In the genomic region with DNA sequence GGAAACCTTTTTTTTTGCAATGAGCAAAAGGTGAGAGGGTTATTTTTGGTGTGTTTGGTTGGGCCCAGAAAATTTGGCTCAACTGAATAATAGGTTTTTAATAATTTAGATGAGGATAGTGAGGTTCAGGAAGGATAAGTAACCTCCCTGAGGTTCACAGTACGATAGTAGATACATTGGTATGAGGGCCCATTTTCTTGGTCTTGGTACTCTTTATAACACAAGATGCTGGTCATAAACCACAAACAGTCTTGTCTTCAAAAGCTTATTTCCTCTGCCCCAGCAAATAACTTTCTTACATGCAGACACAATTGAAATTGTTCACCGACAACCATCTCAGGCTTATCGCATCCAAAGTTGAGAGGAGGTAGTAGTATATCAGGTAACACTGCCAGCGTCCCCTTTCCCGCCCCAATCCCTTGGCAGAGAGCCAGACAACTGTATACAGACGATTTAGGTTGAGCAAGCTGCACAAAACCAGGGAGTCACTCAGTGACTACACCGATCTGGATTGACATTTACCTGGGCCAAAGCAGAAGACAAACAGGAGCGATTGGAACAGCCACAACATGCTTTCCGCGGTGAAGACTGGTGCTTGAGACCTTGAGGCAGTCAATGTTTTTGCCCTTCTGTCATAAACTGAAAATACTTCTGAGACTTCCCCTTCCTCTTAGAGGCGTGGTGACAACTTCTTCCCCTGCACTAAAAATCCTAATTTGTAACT, we compare ENCODE assay signal across 1 cellular context.
TF ChIP-seq lines count a peak whose summit lies in the region.

A gene (minus strand): TSS at position 634 of the 724 bp plus-strand sequence. CDS start 63 bp downstream, at position 571.

TF ChIP-seq in K562, 482 proteins besides CTCF, POLR2A, EP300 and RAD21 (continued from another document and continues in another):
- TF ChIP-seq, protein P1, sequence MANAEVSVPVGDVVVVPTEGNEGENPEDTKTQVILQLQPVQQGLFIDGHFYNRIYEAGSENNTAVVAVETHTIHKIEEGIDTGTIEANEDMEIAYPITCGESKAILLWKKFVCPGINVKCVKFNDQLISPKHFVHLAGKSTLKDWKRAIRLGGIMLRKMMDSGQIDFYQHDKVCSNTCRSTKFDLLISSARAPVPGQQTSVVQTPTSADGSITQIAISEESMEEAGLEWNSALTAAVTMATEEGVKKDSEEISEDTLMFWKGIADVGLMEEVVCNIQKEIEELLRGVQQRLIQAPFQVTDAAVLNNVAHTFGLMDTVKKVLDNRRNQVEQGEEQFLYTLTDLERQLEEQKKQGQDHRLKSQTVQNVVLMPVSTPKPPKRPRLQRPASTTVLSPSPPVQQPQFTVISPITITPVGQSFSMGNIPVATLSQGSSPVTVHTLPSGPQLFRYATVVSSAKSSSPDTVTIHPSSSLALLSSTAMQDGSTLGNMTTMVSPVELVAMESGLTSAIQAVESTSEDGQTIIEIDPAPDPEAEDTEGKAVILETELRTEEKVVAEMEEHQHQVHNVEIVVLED (CRISPR knock-in tag; IDR thresholded peaks at IDR 0.05): no peak
- no peak for TF ChIP-seq TAL1 (IDR thresholded peaks at IDR 0.05)
- TF ChIP-seq MTA2 (IDR thresholded peaks at IDR 0.05; ENCODE audit: low read depth): no peak
- TF ChIP-seq ZNF217 (CRISPR knock-in tag; IDR thresholded peaks at IDR 0.05): no peak
- no peak for TF ChIP-seq POLR2AphosphoS5 (IDR thresholded peaks at IDR 0.05; ENCODE audit: control insufficient read depth, insufficient read depth, low read depth, low read length)
- TF ChIP-seq, protein P2, sequence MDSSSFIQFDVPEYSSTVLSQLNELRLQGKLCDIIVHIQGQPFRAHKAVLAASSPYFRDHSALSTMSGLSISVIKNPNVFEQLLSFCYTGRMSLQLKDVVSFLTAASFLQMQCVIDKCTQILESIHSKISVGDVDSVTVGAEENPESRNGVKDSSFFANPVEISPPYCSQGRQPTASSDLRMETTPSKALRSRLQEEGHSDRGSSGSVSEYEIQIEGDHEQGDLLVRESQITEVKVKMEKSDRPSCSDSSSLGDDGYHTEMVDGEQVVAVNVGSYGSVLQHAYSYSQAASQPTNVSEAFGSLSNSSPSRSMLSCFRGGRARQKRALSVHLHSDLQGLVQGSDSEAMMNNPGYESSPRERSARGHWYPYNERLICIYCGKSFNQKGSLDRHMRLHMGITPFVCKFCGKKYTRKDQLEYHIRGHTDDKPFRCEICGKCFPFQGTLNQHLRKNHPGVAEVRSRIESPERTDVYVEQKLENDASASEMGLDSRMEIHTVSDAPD (CRISPR knock-in tag; IDR thresholded peaks at IDR 0.05): no peak
- TF ChIP-seq, protein P3, sequence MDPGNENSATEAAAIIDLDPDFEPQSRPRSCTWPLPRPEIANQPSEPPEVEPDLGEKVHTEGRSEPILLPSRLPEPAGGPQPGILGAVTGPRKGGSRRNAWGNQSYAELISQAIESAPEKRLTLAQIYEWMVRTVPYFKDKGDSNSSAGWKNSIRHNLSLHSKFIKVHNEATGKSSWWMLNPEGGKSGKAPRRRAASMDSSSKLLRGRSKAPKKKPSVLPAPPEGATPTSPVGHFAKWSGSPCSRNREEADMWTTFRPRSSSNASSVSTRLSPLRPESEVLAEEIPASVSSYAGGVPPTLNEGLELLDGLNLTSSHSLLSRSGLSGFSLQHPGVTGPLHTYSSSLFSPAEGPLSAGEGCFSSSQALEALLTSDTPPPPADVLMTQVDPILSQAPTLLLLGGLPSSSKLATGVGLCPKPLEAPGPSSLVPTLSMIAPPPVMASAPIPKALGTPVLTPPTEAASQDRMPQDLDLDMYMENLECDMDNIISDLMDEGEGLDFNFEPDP (CRISPR knock-in tag; IDR thresholded peaks at IDR 0.05): no peak
- peak; percentile 98 for TF ChIP-seq ZKSCAN8 (CRISPR knock-in tag; IDR thresholded peaks at IDR 0.05)
- TF ChIP-seq, protein P4, sequence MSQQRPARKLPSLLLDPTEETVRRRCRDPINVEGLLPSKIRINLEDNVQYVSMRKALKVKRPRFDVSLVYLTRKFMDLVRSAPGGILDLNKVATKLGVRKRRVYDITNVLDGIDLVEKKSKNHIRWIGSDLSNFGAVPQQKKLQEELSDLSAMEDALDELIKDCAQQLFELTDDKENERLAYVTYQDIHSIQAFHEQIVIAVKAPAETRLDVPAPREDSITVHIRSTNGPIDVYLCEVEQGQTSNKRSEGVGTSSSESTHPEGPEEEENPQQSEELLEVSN (IDR thresholded peaks at IDR 0.05; ENCODE audit: borderline replicate concordance in 1 of 2, extremely low read depth in 1 of 2, insufficient read depth in 1 of 2, insufficient read length in 1 of 2, low read depth in 1 of 2, low read length in 1 of 2, poor library complexity in 1 of 2, severe bottlenecking in 1 of 2): peak in 1 of 2 experiments; percentile 7
- no peak for TF ChIP-seq BACH1 (tag; IDR thresholded peaks at IDR 0.05)
- TF ChIP-seq ZNF384 (IDR thresholded peaks at IDR 0.05; ENCODE audit: low read depth, low read length): no peak
- TF ChIP-seq TRIM28 (IDR thresholded peaks at IDR 0.05): 0 out of 2 replicates have a peak, but pooled peaks have one; percentile 16
- TF ChIP-seq RFX1 (IDR thresholded peaks at IDR 0.05): no peak
- peak; percentile 67; the same call in 1 of the 2 replicates for TF ChIP-seq SPI1 (IDR thresholded peaks at IDR 0.05; ENCODE audit: borderline replicate concordance, low read depth, low read length)
- TF ChIP-seq, protein P5, sequence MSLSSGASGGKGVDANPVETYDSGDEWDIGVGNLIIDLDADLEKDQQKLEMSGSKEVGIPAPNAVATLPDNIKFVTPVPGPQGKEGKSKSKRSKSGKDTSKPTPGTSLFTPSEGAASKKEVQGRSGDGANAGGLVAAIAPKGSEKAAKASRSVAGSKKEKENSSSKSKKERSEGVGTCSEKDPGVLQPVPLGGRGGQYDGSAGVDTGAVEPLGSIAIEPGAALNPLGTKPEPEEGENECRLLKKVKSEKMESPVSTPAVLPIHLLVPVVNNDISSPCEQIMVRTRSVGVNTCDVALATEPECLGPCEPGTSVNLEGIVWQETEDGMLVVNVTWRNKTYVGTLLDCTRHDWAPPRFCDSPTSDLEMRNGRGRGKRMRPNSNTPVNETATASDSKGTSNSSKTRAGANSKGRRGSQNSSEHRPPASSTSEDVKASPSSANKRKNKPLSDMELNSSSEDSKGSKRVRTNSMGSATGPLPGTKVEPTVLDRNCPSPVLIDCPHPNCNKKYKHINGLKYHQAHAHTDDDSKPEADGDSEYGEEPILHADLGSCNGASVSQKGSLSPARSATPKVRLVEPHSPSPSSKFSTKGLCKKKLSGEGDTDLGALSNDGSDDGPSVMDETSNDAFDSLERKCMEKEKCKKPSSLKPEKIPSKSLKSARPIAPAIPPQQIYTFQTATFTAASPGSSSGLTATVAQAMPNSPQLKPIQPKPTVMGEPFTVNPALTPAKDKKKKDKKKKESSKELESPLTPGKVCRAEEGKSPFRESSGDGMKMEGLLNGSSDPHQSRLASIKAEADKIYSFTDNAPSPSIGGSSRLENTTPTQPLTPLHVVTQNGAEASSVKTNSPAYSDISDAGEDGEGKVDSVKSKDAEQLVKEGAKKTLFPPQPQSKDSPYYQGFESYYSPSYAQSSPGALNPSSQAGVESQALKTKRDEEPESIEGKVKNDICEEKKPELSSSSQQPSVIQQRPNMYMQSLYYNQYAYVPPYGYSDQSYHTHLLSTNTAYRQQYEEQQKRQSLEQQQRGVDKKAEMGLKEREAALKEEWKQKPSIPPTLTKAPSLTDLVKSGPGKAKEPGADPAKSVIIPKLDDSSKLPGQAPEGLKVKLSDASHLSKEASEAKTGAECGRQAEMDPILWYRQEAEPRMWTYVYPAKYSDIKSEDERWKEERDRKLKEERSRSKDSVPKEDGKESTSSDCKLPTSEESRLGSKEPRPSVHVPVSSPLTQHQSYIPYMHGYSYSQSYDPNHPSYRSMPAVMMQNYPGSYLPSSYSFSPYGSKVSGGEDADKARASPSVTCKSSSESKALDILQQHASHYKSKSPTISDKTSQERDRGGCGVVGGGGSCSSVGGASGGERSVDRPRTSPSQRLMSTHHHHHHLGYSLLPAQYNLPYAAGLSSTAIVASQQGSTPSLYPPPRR (CRISPR knock-in tag; IDR thresholded peaks at IDR 0.05; ENCODE audit: borderline replicate concordance): no peak
- TF ChIP-seq, protein P6, sequence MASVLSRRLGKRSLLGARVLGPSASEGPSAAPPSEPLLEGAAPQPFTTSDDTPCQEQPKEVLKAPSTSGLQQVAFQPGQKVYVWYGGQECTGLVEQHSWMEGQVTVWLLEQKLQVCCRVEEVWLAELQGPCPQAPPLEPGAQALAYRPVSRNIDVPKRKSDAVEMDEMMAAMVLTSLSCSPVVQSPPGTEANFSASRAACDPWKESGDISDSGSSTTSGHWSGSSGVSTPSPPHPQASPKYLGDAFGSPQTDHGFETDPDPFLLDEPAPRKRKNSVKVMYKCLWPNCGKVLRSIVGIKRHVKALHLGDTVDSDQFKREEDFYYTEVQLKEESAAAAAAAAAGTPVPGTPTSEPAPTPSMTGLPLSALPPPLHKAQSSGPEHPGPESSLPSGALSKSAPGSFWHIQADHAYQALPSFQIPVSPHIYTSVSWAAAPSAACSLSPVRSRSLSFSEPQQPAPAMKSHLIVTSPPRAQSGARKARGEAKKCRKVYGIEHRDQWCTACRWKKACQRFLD (CRISPR knock-in tag; IDR thresholded peaks at IDR 0.05): no peak
- TF ChIP-seq THRAP3 (IDR thresholded peaks at IDR 0.05; ENCODE audit: borderline replicate concordance): no peak
- TF ChIP-seq NUFIP1 (IDR thresholded peaks at IDR 0.05; ENCODE audit: partially characterized antibody): no peak
- no peak for TF ChIP-seq SUPT5H (IDR thresholded peaks at IDR 0.05)
- peak; percentile 20 for TF ChIP-seq ZFP36 (IDR thresholded peaks at IDR 0.05; ENCODE audit: low read depth, low read length, partially characterized antibody)
- TF ChIP-seq HDAC1 (IDR thresholded peaks at IDR 0.05): 0 out of 4 replicates have a peak, but pooled peaks of 1 of the 2 experiments have one; percentile 12
- TF ChIP-seq EHMT2 (IDR thresholded peaks at IDR 0.05): 0 out of 2 replicates have a peak, but pooled peaks have one; percentile 15
- no peak for TF ChIP-seq PTTG1 (tag; IDR thresholded peaks at IDR 0.05; ENCODE audit: low read depth)
- TF ChIP-seq DPF2 (IDR thresholded peaks at IDR 0.05): peak; percentile 46; the same call in 1 of the 2 replicates
- no peak for TF ChIP-seq PURB (CRISPR knock-in tag; IDR thresholded peaks at IDR 0.05; ENCODE audit: low read depth)
- no peak for TF ChIP-seq JUND (IDR thresholded peaks at IDR 0.05; ENCODE audit: borderline replicate concordance, low read depth, low read length)
- peak; percentile 27; the same call in 1 of the 3 replicates for TF ChIP-seq JUND (tag; IDR thresholded peaks at IDR 0.05; ENCODE audit: borderline replicate concordance, low read depth, low read length)
- TF ChIP-seq, protein P7, sequence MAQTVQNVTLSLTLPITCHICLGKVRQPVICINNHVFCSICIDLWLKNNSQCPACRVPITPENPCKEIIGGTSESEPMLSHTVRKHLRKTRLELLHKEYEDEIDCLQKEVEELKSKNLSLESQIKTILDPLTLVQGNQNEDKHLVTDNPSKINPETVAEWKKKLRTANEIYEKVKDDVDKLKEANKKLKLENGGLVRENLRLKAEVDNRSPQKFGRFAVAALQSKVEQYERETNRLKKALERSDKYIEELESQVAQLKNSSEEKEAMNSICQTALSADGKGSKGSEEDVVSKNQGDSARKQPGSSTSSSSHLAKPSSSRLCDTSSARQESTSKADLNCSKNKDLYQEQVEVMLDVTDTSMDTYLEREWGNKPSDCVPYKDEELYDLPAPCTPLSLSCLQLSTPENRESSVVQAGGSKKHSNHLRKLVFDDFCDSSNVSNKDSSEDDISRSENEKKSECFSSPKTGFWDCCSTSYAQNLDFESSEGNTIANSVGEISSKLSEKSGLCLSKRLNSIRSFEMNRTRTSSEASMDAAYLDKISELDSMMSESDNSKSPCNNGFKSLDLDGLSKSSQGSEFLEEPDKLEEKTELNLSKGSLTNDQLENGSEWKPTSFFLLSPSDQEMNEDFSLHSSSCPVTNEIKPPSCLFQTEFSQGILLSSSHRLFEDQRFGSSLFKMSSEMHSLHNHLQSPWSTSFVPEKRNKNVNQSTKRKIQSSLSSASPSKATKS (CRISPR knock-in tag; IDR thresholded peaks at IDR 0.05): no peak
- TF ChIP-seq, protein P8, sequence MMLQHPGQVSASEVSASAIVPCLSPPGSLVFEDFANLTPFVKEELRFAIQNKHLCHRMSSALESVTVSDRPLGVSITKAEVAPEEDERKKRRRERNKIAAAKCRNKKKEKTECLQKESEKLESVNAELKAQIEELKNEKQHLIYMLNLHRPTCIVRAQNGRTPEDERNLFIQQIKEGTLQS (IDR thresholded peaks at IDR 0.05): no peak
- TF ChIP-seq, protein P8 (CRISPR knock-in tag; conservative IDR thresholded peaks at IDR 0.05): no peak
- TF ChIP-seq, protein P9, sequence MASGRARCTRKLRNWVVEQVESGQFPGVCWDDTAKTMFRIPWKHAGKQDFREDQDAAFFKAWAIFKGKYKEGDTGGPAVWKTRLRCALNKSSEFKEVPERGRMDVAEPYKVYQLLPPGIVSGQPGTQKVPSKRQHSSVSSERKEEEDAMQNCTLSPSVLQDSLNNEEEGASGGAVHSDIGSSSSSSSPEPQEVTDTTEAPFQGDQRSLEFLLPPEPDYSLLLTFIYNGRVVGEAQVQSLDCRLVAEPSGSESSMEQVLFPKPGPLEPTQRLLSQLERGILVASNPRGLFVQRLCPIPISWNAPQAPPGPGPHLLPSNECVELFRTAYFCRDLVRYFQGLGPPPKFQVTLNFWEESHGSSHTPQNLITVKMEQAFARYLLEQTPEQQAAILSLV (tag; IDR thresholded peaks at IDR 0.05): no peak
- TF ChIP-seq, protein P10, sequence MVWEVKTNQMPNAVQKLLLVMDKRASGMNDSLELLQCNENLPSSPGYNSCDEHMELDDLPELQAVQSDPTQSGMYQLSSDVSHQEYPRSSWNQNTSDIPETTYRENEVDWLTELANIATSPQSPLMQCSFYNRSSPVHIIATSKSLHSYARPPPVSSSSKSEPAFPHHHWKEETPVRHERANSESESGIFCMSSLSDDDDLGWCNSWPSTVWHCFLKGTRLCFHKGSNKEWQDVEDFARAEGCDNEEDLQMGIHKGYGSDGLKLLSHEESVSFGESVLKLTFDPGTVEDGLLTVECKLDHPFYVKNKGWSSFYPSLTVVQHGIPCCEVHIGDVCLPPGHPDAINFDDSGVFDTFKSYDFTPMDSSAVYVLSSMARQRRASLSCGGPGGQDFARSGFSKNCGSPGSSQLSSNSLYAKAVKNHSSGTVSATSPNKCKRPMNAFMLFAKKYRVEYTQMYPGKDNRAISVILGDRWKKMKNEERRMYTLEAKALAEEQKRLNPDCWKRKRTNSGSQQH (CRISPR knock-in tag; IDR thresholded peaks at IDR 0.05): no peak
- TF ChIP-seq, protein P11, sequence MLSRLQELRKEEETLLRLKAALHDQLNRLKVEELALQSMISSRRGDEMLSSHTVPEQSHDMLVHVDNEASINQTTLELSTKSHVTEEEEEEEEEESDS (CRISPR knock-in tag; IDR thresholded peaks at IDR 0.05): no peak
- TF ChIP-seq NRF1 (conservative IDR thresholded peaks at IDR 0.05 in 1 of 2, IDR thresholded peaks at IDR 0.05 in 1 of 2): peak in 1 of 2 experiments; percentile 15; a peak in 1 of 4 replicates
- TF ChIP-seq, protein P12, sequence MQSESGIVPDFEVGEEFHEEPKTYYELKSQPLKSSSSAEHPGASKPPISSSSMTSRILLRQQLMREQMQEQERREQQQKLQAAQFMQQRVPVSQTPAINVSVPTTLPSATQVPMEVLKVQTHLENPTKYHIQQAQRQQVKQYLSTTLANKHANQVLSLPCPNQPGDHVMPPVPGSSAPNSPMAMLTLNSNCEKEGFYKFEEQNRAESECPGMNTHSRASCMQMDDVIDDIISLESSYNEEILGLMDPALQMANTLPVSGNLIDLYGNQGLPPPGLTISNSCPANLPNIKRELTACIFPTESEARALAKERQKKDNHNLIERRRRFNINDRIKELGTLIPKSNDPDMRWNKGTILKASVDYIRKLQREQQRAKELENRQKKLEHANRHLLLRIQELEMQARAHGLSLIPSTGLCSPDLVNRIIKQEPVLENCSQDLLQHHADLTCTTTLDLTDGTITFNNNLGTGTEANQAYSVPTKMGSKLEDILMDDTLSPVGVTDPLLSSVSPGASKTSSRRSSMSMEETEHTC (IDR thresholded peaks at IDR 0.05): no peak
